1 cellular context compared by ENCODE assay signal in genomic region chr2:170235860-170236638, GRCh38.
TF ChIP-seq lines count a peak whose summit lies in the region.

No MANE protein-coding gene starts in this region.

TF ChIP-seq in HepG2, 621 proteins besides CTCF, POLR2A, EP300 and RAD21 (continued from another document):
- TF ChIP-seq JARID2 (CRISPR knock-in tag; IDR thresholded peaks at IDR 0.05; ENCODE audit: insufficient replicate concordance) (no peak), SMC3 (IDR thresholded peaks at IDR 0.05; ENCODE audit: low read length) (peak; percentile 49), ATF1 (CRISPR knock-in tag; IDR thresholded peaks at IDR 0.05) (0 out of 2 replicates have a peak, but pooled peaks have one; percentile 19), SUZ12 (IDR thresholded peaks at IDR 0.05; ENCODE audit: low read depth, low read length) (0 out of 2 replicates have a peak, but pooled peaks have one; percentile 13), TAF15 (IDR thresholded peaks at IDR 0.05; ENCODE audit: low read depth, low read length, poor library complexity, severe bottlenecking) (no peak), PRDM4 (CRISPR knock-in tag; IDR thresholded peaks at IDR 0.05; ENCODE audit: borderline replicate concordance) (no peak)
